In the genomic region with DNA sequence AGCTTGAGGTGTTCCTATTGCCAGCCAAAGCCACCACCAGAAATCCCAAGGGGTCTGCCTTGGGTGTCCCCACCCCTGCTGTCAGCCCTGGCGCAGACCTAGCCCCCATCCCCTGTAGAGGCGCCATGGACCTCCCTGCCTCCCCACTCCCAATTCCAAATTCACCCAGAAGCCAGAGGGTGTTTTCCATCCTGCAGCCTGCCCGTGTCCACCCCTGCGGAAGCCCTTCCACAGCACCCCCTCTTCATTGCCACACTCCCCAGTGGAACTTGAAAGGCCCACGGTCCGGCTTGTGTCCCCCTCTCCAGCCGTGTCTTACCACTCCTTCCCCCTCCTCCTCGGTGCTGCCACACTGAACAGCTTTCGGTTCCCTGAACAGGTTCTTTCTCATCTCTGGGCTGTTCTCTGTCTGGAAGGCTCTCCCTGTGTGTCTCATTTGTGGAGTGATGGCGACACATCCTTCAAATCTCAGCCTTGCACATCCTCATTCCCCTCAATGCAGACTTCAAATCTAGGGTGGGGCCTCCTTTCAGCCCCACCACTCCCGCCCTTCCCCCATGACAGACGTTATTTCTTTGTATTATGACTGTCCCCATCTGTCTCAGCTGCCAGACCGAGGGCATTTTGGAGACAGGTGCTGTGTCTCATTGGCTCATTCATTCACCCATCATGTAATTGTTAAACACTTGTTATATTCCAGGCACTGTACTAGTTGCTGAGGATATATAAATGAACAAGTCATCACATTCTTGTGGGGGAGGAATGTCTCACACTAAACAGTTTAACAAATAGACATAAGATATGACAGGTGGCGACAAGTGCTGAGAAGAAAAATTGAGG, we compare ENCODE assay signal across 15 cellular contexts. TPM values are rescaled to one million over a fixed set of nuclear protein-coding genes. Genes with fewer than 3 reads are reported as not detected.
DNase-seq lines count a peak whose midpoint lies in the region; ATAC-seq and TF ChIP-seq lines count a peak whose summit lies in the region.
"Had no signal": no experiment of that assay in that cellular context is flagged by ENCODE, and none has a peak within 500 bp of the region (broad histone marks: within the 10 kb centered on the region; RNA-seq: fewer than 3 reads in every experiment).

No MANE protein-coding gene starts in this region.

- peak; percentile 18 to 32 for ATAC-seq in natural killer cell treated with Interleukin-12 subunit alpha and Interleukin-12 subunit beta and Interleukin-15 and Interleukin-18, amount 100 ng/mL, for 72 hours
- ATAC-seq in Right ventricle myocardium superior (ENCODE audit: poor library complexity) (no peak), GM18873 (IDR thresholded peaks at IDR 0.05; ENCODE audit: low FRiP score, unreplicated experiment) (no peak)

- no peaks in the 10 kb centered on the region for H4K20me1 ChIP-seq in Loucy (ENCODE audit: insufficient read depth, low read length, poor library complexity, severe bottlenecking)

- no peaks in the 10 kb centered on the region for H3K27me3 ChIP-seq in Loucy (ENCODE audit: insufficient read depth, low read length, poor library complexity, severe bottlenecking)

- H2AFZ ChIP-seq in Loucy (ENCODE audit: low read length) = peak overlapping the region; percentile 47; the same call in 1 of the 2 replicates

- in situ Hi-C loops in G401 (cut with HindIII; ENCODE audit: low sequenced_read_pairs) = loop anchor here (5.0 to 10.0 kb wide), 2 partner anchors 64 to 74 kb away; no protein-coding TSS in a partner anchor

- intact Hi-C loops in Right ventricle myocardium superior (cut with DNase I) = loop anchor here (5.0 kb wide), 1 partner anchor 144 kb away; no protein-coding TSS in a partner anchor

- peaks cover 10% of the 10 kb centered on the region for H3F3A ChIP-seq in Loucy (ENCODE audit: low read depth)

- H3K36me3 Mint-ChIP-seq in activated naive CD8-positive, alpha-beta T cell = no peaks in the 10 kb centered on the region
- H3K36me3 Mint-ChIP-seq in natural killer cell treated with Interleukin-12 subunit alpha and Interleukin-12 subunit beta and Interleukin-15 and Interleukin-18, amount 100 ng/mL, for 72 hours = peaks cover 8% of the 10 kb centered on the region

- H3K27ac Mint-ChIP-seq in activated naive CD8-positive, alpha-beta T cell = peak overlapping the region; percentile 75
- peak overlapping the region; percentile 97 for H3K27ac Mint-ChIP-seq in natural killer cell treated with Interleukin-12 subunit alpha and Interleukin-12 subunit beta and Interleukin-15 and Interleukin-18, amount 100 ng/mL, for 72 hours

- peak overlapping the region; percentile 68 for H3K4me2 ChIP-seq in Loucy (ENCODE audit: low read depth, low read length, poor library complexity, severe bottlenecking)
- H3K4me2 ChIP-seq: SK-N-SH had no signal

- no peaks in the 10 kb centered on the region for H3K9me2 ChIP-seq in Loucy (replicated peaks; ENCODE audit: low read depth, low read length)
- H3K9me2 ChIP-seq: SK-N-SH had no signal

- H3K4me1 ChIP-seq in Loucy (ENCODE audit: insufficient read depth, low read length, poor library complexity, severe bottlenecking) = peaks cover 30% of the 10 kb centered on the region

- H3K9me3 ChIP-seq in Loucy (ENCODE audit: insufficient read depth, low read depth, low read length) = no peaks in the 10 kb centered on the region
- H3K9me3 ChIP-seq: SK-N-SH, suprapubic skin had no signal

- H3K36me3 ChIP-seq in Loucy (ENCODE audit: insufficient read depth, low read length) = no peaks in the 10 kb centered on the region
- H3K36me3 ChIP-seq: suprapubic skin had no signal

- H3K79me2 ChIP-seq in Loucy (ENCODE audit: insufficient read depth, low read length) = no peaks in the 10 kb centered on the region

- TF ChIP-seq CTCF in Loucy (conservative IDR thresholded peaks at IDR 0.05; ENCODE audit: low read length) = no peak

- H3K9ac ChIP-seq in Loucy (ENCODE audit: low read depth, low read length, poor library complexity, severe bottlenecking) = peak overlapping the region; percentile 68
- H3K9ac ChIP-seq: SK-N-SH had no signal

- peak; percentile 46 for DNase-seq in DMS 273 (lab: John Stamatoyannopoulos, UW; ENCODE audit: unreplicated experiment)
- DNase-seq in DMS 273 treated with DMSO at 0.1 percent for 48 hours (lab: John Stamatoyannopoulos, UW) = no peak
- no peak for DNase-seq in natural killer cell treated with Interleukin-12 subunit alpha and Interleukin-12 subunit beta and Interleukin-15 and Interleukin-18, amount 100 ng/mL, for 72 hours (ENCODE audit: low spot score)
- no peak for DNase-seq in Right ventricle myocardium superior
- DNase-seq in G401 (ENCODE audit: low spot score) = no peak
- DNase-seq: DMS79, head of caudate nucleus, NCI-H1092 treated with DMSO at 0.1 percent for 48 hours, NCI-H748 treated with DMSO at 0.1 percent for 48 hours had no signal

- no peak overlapping the region for H3K4me3 Mint-ChIP-seq in activated naive CD8-positive, alpha-beta T cell
- peak overlapping the region; percentile 91 for H3K4me3 Mint-ChIP-seq in natural killer cell treated with Interleukin-12 subunit alpha and Interleukin-12 subunit beta and Interleukin-15 and Interleukin-18, amount 100 ng/mL, for 72 hours

- H3K4me3 ChIP-seq in Loucy (ENCODE audit: low read length, poor library complexity, severe bottlenecking) = peak overlapping the region; percentile 48
- H3K4me3 ChIP-seq: suprapubic skin had no signal

- no peaks in the 10 kb centered on the region for H3K9me3 Mint-ChIP-seq in activated naive CD8-positive, alpha-beta T cell (ENCODE audit: low read depth)
- H3K9me3 Mint-ChIP-seq in natural killer cell treated with Interleukin-12 subunit alpha and Interleukin-12 subunit beta and Interleukin-15 and Interleukin-18, amount 100 ng/mL, for 72 hours = no peaks in the 10 kb centered on the region

- peaks cover 33% of the 10 kb centered on the region for H3K4me1 Mint-ChIP-seq in activated naive CD8-positive, alpha-beta T cell (ENCODE audit: low read depth)
- peaks cover 76 to 78% of the 10 kb centered on the region in 2 donors for H3K4me1 Mint-ChIP-seq in natural killer cell treated with Interleukin-12 subunit alpha and Interleukin-12 subunit beta and Interleukin-15 and Interleukin-18, amount 100 ng/mL, for 72 hours (ENCODE audit: low read depth in 2 of 2)

- H3K27me3 Mint-ChIP-seq in activated naive CD8-positive, alpha-beta T cell = no peaks in the 10 kb centered on the region
- no peaks in the 10 kb centered on the region for H3K27me3 Mint-ChIP-seq in natural killer cell treated with Interleukin-12 subunit alpha and Interleukin-12 subunit beta and Interleukin-15 and Interleukin-18, amount 100 ng/mL, for 72 hours

RNA-seq across cellular contexts. Expression of gene ADGRG5, which starts 36.3 kb away (rescaled TPM):
- total RNA-seq in natural killer cell treated with Interleukin-12 subunit alpha and Interleukin-12 subunit beta and Interleukin-15 and Interleukin-18, amount 100 ng/mL, for 72 hours = 10 to 100 TPM; 86.8 to 95.0 TPM
- 0.05 TPM for total RNA-seq in Right ventricle myocardium superior
- total RNA-seq in G401 (2014; rRNA removed; shearing (Covaris generic)) = not detected in 2 replicates
- total RNA-seq: lung microvascular endothelial cell had no signal

RNA-seq across cellular contexts. Expression of gene CCDC102A, which starts 42.4 kb away (rescaled TPM):
- total RNA-seq in natural killer cell treated with Interleukin-12 subunit alpha and Interleukin-12 subunit beta and Interleukin-15 and Interleukin-18, amount 100 ng/mL, for 72 hours = 10 to 100 TPM; 13.9 to 21.5 TPM
- 10.5 TPM for total RNA-seq in Right ventricle myocardium superior
- total RNA-seq in G401 (2014; rRNA removed; shearing (Covaris generic)) = 25.0 and 26.7 TPM in 2 replicates

RNA-seq across cellular contexts. Expression of gene ADGRG1, which starts 49.7 kb away (rescaled TPM):
- total RNA-seq in natural killer cell treated with Interleukin-12 subunit alpha and Interleukin-12 subunit beta and Interleukin-15 and Interleukin-18, amount 100 ng/mL, for 72 hours = 10 to 100 TPM in 1 of 2 donors, 1 to 10 TPM in 1; 4.8 to 13.7 TPM
- total RNA-seq in Right ventricle myocardium superior = 23.0 TPM
- total RNA-seq in G401 (2014; rRNA removed; shearing (Covaris generic)) = 4.1 and 5.5 TPM in 2 replicates

Comparison
In these comparisons a context has a peak if more than half of its experiments do, and no peak if none do; other contexts are left out.
1. ATAC-seq: peak in natural killer cell treated with Interleukin-12 subunit alpha and Interleukin-12 subunit beta and Interleukin-15 and Interleukin-18, amount 100 ng/mL, for 72 hours (2 of 2); none in Right ventricle myocardium superior (single experiment) and GM18873 (single experiment).
2. RNA of gene ADGRG5, which starts 36.3 kb away (total RNA-seq): 86.8 to 95.0 TPM in natural killer cell treated with Interleukin-12 subunit alpha and Interleukin-12 subunit beta and Interleukin-15 and Interleukin-18, amount 100 ng/mL, for 72 hours; 0.05 TPM in Right ventricle myocardium superior (single experiment) and not detected in G401; every median in the first group is over 10 times any median in the second.